ENCODE assay signal across 1 cellular context in genomic region chr7:2012981-2013380, GRCh38.
TF ChIP-seq lines count a peak whose summit lies in the region.

No MANE protein-coding gene starts in this region.

TF ChIP-seq in SK-N-SH, 30 proteins besides CTCF, POLR2A, EP300 and RAD21 (continued from another document):
- TF ChIP-seq TAF1 (IDR thresholded peaks at IDR 0.05; ENCODE audit: borderline replicate concordance, low read depth, low read length) (no peak), PBX3 (IDR thresholded peaks at IDR 0.05) (no peak), JUND (IDR thresholded peaks at IDR 0.05) (no peak), EZH2phosphoT487 (IDR thresholded peaks at IDR 0.05; ENCODE audit: borderline replicate concordance, low read depth) (no peak), POLR2AphosphoS5 (IDR thresholded peaks at IDR 0.05; ENCODE audit: low read depth, low read length) (no peak), TEAD4 (IDR thresholded peaks at IDR 0.05; ENCODE audit: borderline replicate concordance, insufficient read depth) (no peak), YY1 (IDR thresholded peaks at IDR 0.05; ENCODE audit: low read depth) (no peak), REST (IDR thresholded peaks at IDR 0.05; ENCODE audit: low read depth, low read length) (no peak), MAX (IDR thresholded peaks at IDR 0.05; ENCODE audit: low read depth) (no peak), RCOR1 (IDR thresholded peaks at IDR 0.05; ENCODE audit: low read length) (peak; percentile 79), TCF12 (IDR thresholded peaks at IDR 0.05) (no peak), RFX5 (IDR thresholded peaks at IDR 0.05; ENCODE audit: low read length) (no peak), ZBTB33 (IDR thresholded peaks at IDR 0.05; ENCODE audit: borderline replicate concordance, low read depth) (no peak)
